In the genomic region with DNA sequence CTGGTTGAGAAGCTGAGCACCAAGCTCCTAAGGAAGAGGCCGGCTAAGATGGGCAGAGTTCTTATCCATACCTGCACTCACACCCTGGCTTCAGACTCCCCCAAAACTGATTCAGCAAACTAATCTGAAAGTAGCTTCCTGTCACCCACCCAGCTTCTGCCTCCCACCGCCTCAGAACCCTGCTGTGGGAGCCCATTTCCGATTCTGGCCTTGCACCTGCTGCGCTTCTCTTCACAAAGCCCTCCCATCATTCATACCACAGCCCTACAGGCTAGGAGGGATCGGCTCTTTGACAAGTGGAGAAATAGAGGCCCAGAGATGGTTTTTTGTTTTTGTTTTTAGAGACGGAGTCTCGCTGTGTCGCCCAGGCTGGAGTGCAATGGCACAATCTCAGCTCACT, we compare ENCODE assay signal across 22 cellular contexts. TPM values are rescaled to one million over a fixed set of nuclear protein-coding genes. Genes with fewer than 3 reads are reported as not detected.
DNase-seq lines count a peak whose midpoint lies in the region; ATAC-seq lines count a peak whose summit lies in the region.
"Had no signal": no experiment of that assay in that cellular context is flagged by ENCODE, and none has a peak within 500 bp of the region (broad histone marks: within the 10 kb centered on the region; RNA-seq: fewer than 3 reads in every experiment).

No MANE protein-coding gene starts in this region.

- no peaks in the 10 kb centered on the region for H3K27me3 Mint-ChIP-seq in T-helper 1 cell treated with Interleukin-12 subunit alpha and Interleukin-12 subunit beta and Interleukin-4 antibody, amounts not matched to agents 30 μg/mL and 1 μg/mL, for 36 hours (ENCODE audit: low read depth)
- H3K27me3 Mint-ChIP-seq in activated T-helper 2 cell treated with anti-CD3 and anti-CD28 coated beads, Interferon-gamma antibody, Interleukin-2, Interleukin-4, amounts not matched to agents 10 μg/mL and 5 μg/mL and 100 μg/mL, durations not matched to agents 14 hours and 24 hours and 36 hours (ENCODE audit: low read depth): no peaks in the 10 kb centered on the region
- no peaks in the 10 kb centered on the region for H3K27me3 Mint-ChIP-seq in naive thymus-derived CD8-positive, alpha-beta T cell
- H3K27me3 Mint-ChIP-seq: memory B cell had no signal

- DNase-seq in T-helper 1 cell: no peak
- no peak for DNase-seq in GM23248
- no peak for DNase-seq in activated T-helper 2 cell treated with anti-CD3 and anti-CD28 coated beads, Interferon-gamma antibody, Interleukin-2, Interleukin-4, amounts not matched to agents 10 μg/mL and 5 μg/mL and 100 μg/mL, durations not matched to agents 14 hours and 24 hours and 36 hours (ENCODE audit: low spot score)
- no peak for DNase-seq in naive thymus-derived CD8-positive, alpha-beta T cell
- DNase-seq in LoVo (ENCODE audit: low spot score): no peak
- no peak for DNase-seq in KG1 (lab: John Stamatoyannopoulos, UW)
- DNase-seq in UCSD-AML1 (lab: John Stamatoyannopoulos, UW; ENCODE audit: unreplicated experiment): no peak
- DNase-seq: activated CD4-positive, CD25-positive, alpha-beta regulatory T cell treated with anti-CD3 and anti-CD28 coated beads, Interleukin-2, amount 50 U/mL, for 72 hours; activated T-cell treated with anti-CD3 and anti-CD28 coated beads, Interleukin-2, amount 50 U/mL, for 4 hours; cerebellar nuclear complex; DMS53; hippocampal formation; NCI-H1417 treated with DMSO at 0.1 percent for 48 hours; NCI-H526 treated with DMSO at 0.1 percent for 48 hours; OCI-M1; T-helper 9 cell; tibial artery had no signal

- H3K9me3 ChIP-seq in GM23248 (ENCODE audit: low read depth): no peaks in the 10 kb centered on the region
- H3K9me3 ChIP-seq: SJSA1, tibial artery had no signal

- H3K4me2 ChIP-seq in GM23248 (ENCODE audit: unreplicated experiment): no peak overlapping the region

- peak overlapping the region; percentile 92 for H3K27ac ChIP-seq in GM23248
- H3K27ac ChIP-seq: 22Rv1, SJSA1, tibial artery had no signal

- intact Hi-C loops in activated T-helper 2 cell treated with anti-CD3 and anti-CD28 coated beads, Interferon-gamma antibody, Interleukin-2, Interleukin-4, amounts not matched to agents 10 μg/mL and 5 μg/mL and 100 μg/mL, durations not matched to agents 14 hours and 24 hours and 36 hours (cut with micrococcal nuclease): loop anchor here (1.0 kb wide), 1 partner anchor 29 kb away; a partner anchor contains a TSS

- peaks cover 84% of the 10 kb centered on the region for H3F3A ChIP-seq in GM23248 (ENCODE audit: insufficient read depth)

- WGBS in GM23248 (ENCODE audit: low coverage in 1 of 2, low lambda C conversion rate in 2 of 2, missing lambda C conversion rate in 2 of 2), 2 experiments: 96 to 97% methylated on average over 8 of the region's 8 CpGs

- H3K9me3 Mint-ChIP-seq in T-helper 1 cell treated with Interleukin-12 subunit alpha and Interleukin-12 subunit beta and Interleukin-4 antibody, amounts not matched to agents 30 μg/mL and 1 μg/mL, for 36 hours: no peaks in the 10 kb centered on the region
- H3K9me3 Mint-ChIP-seq in activated T-helper 2 cell treated with anti-CD3 and anti-CD28 coated beads, Interferon-gamma antibody, Interleukin-2, Interleukin-4, amounts not matched to agents 10 μg/mL and 5 μg/mL and 100 μg/mL, durations not matched to agents 14 hours and 24 hours and 36 hours: no peaks in the 10 kb centered on the region
- H3K9me3 Mint-ChIP-seq in naive thymus-derived CD8-positive, alpha-beta T cell: no peaks in the 10 kb centered on the region
- H3K9me3 Mint-ChIP-seq: activated T-cell treated with anti-CD3 and anti-CD28 coated beads, Interleukin-2, amount 50 U/mL, for 4 hours; memory B cell; neural crest cell had no signal

- H2AFZ ChIP-seq in GM23248: no peak overlapping the region

- H3K27ac Mint-ChIP-seq in T-helper 1 cell treated with Interleukin-12 subunit alpha and Interleukin-12 subunit beta and Interleukin-4 antibody, amounts not matched to agents 30 μg/mL and 1 μg/mL, for 36 hours: peak overlapping the region; percentile 15
- H3K27ac Mint-ChIP-seq in activated T-helper 2 cell treated with anti-CD3 and anti-CD28 coated beads, Interferon-gamma antibody, Interleukin-2, Interleukin-4, amounts not matched to agents 10 μg/mL and 5 μg/mL and 100 μg/mL, durations not matched to agents 14 hours and 24 hours and 36 hours: peak overlapping the region; percentile 82
- peak overlapping the region in 7 of 10 donors; percentile 40 to 79 (median 68) for H3K27ac Mint-ChIP-seq in naive thymus-derived CD8-positive, alpha-beta T cell
- H3K27ac Mint-ChIP-seq: memory B cell had no signal

- H3K9me2 ChIP-seq in GM23248 (ENCODE audit: insufficient read depth): no peaks in the 10 kb centered on the region

- H3K4me1 Mint-ChIP-seq in T-helper 1 cell treated with Interleukin-12 subunit alpha and Interleukin-12 subunit beta and Interleukin-4 antibody, amounts not matched to agents 30 μg/mL and 1 μg/mL, for 36 hours (ENCODE audit: low read depth): peaks cover 29% of the 10 kb centered on the region
- peaks cover 33% of the 10 kb centered on the region for H3K4me1 Mint-ChIP-seq in activated T-helper 2 cell treated with anti-CD3 and anti-CD28 coated beads, Interferon-gamma antibody, Interleukin-2, Interleukin-4, amounts not matched to agents 10 μg/mL and 5 μg/mL and 100 μg/mL, durations not matched to agents 14 hours and 24 hours and 36 hours (ENCODE audit: low read depth)
- peaks cover 6 to 34% (median 18%) of the 10 kb centered on the region in 4 donors for H3K4me1 Mint-ChIP-seq in naive thymus-derived CD8-positive, alpha-beta T cell

- POLR2A ChIA-PET in naive thymus-derived CD8-positive, alpha-beta T cell (lab: Charles Lee): no interaction called here

- peaks cover 20% of the 10 kb centered on the region for H3K36me3 ChIP-seq in GM23248 (ENCODE audit: low read depth)

- ATAC-seq in naive thymus-derived CD8-positive, alpha-beta T cell: no peak

- H3K4me3 ChIP-seq in GM23248: no peak overlapping the region
- H3K4me3 ChIP-seq: SJSA1, tibial artery had no signal

- H3K36me3 Mint-ChIP-seq in T-helper 1 cell treated with Interleukin-12 subunit alpha and Interleukin-12 subunit beta and Interleukin-4 antibody, amounts not matched to agents 30 μg/mL and 1 μg/mL, for 36 hours (ENCODE audit: low read depth): peaks cover 39% of the 10 kb centered on the region
- peaks cover 62% of the 10 kb centered on the region for H3K36me3 Mint-ChIP-seq in activated T-helper 2 cell treated with anti-CD3 and anti-CD28 coated beads, Interferon-gamma antibody, Interleukin-2, Interleukin-4, amounts not matched to agents 10 μg/mL and 5 μg/mL and 100 μg/mL, durations not matched to agents 14 hours and 24 hours and 36 hours (ENCODE audit: low read depth)
- peaks cover 0 to 63% (median 21%) of the 10 kb centered on the region in 3 donors for H3K36me3 Mint-ChIP-seq in naive thymus-derived CD8-positive, alpha-beta T cell

- peaks cover 70% of the 10 kb centered on the region for H3K4me1 ChIP-seq in GM23248 (ENCODE audit: insufficient read depth)

- no peak overlapping the region for H3K4me3 Mint-ChIP-seq in T-helper 1 cell treated with Interleukin-12 subunit alpha and Interleukin-12 subunit beta and Interleukin-4 antibody, amounts not matched to agents 30 μg/mL and 1 μg/mL, for 36 hours
- no peak overlapping the region for H3K4me3 Mint-ChIP-seq in activated T-helper 2 cell treated with anti-CD3 and anti-CD28 coated beads, Interferon-gamma antibody, Interleukin-2, Interleukin-4, amounts not matched to agents 10 μg/mL and 5 μg/mL and 100 μg/mL, durations not matched to agents 14 hours and 24 hours and 36 hours (ENCODE audit: low read depth)
- peak overlapping the region in 1 of 10 donors; percentile 14 for H3K4me3 Mint-ChIP-seq in naive thymus-derived CD8-positive, alpha-beta T cell
- H3K4me3 Mint-ChIP-seq: activated T-cell treated with anti-CD3 and anti-CD28 coated beads, Interleukin-2, amount 50 U/mL, for 4 hours; memory B cell; neural crest cell had no signal

- peak overlapping the region; percentile 67 for H3K9ac ChIP-seq in GM23248

- in situ Hi-C loops in GM23248 (cut with MboI): no loop called here

- H3K27me3 ChIP-seq in GM23248 (replicated peaks; ENCODE audit: insufficient read depth): no peaks in the 10 kb centered on the region
- H3K27me3 ChIP-seq: SJSA1, tibial artery had no signal

- H4K20me1 ChIP-seq in GM23248 (ENCODE audit: insufficient read depth): no peaks in the 10 kb centered on the region

- H3K79me2 ChIP-seq in GM23248 (ENCODE audit: insufficient read depth): peaks cover 71% of the 10 kb centered on the region

RNA-seq across cellular contexts. Expression of a gene that starts 28.7 kb away (rescaled TPM):
- 110 and 117 TPM in 2 replicates for total RNA-seq in GM23248 (2014; rRNA removed; shearing (Covaris generic))
- 424 and 434 TPM in 2 replicates for polyA plus RNA-seq in GM23248 (2016; fragmentation: Nextera tagmentation; extraction: Ambion mirVana)
- 184 and 188 TPM in 2 replicates for total RNA-seq in activated T-helper 2 cell treated with anti-CD3 and anti-CD28 coated beads, Interferon-gamma antibody, Interleukin-2, Interleukin-4, amounts not matched to agents 10 μg/mL and 5 μg/mL and 100 μg/mL, durations not matched to agents 14 hours and 24 hours and 36 hours
- 100 to 1,000 TPM; 105 to 109 TPM for total RNA-seq in naive thymus-derived CD8-positive, alpha-beta T cell
- polyA plus RNA-seq in naive thymus-derived CD8-positive, alpha-beta T cell: 100 to 1,000 TPM in 2 of 3 donors, 10 to 100 TPM in 1; 96.5 to 115 (median 113) TPM

Comparison
In these comparisons a context has a peak if more than half of its experiments do, and no peak if none do; other contexts are left out.
1. H3K27ac Mint-ChIP-seq: peak in every context shown above with its lines; median percentile 82 in activated T-helper 2 cell treated with anti-CD3 and anti-CD28 coated beads, Interferon-gamma antibody, Interleukin-2, Interleukin-4, amounts not matched to agents 10 μg/mL and 5 μg/mL and 100 μg/mL, durations not matched to agents 14 hours and 24 hours and 36 hours; 68 in naive thymus-derived CD8-positive, alpha-beta T cell; 15 in T-helper 1 cell treated with Interleukin-12 subunit alpha and Interleukin-12 subunit beta and Interleukin-4 antibody, amounts not matched to agents 30 μg/mL and 1 μg/mL, for 36 hours.